ENCODE assay signal across 8 cellular contexts in the genomic region with DNA sequence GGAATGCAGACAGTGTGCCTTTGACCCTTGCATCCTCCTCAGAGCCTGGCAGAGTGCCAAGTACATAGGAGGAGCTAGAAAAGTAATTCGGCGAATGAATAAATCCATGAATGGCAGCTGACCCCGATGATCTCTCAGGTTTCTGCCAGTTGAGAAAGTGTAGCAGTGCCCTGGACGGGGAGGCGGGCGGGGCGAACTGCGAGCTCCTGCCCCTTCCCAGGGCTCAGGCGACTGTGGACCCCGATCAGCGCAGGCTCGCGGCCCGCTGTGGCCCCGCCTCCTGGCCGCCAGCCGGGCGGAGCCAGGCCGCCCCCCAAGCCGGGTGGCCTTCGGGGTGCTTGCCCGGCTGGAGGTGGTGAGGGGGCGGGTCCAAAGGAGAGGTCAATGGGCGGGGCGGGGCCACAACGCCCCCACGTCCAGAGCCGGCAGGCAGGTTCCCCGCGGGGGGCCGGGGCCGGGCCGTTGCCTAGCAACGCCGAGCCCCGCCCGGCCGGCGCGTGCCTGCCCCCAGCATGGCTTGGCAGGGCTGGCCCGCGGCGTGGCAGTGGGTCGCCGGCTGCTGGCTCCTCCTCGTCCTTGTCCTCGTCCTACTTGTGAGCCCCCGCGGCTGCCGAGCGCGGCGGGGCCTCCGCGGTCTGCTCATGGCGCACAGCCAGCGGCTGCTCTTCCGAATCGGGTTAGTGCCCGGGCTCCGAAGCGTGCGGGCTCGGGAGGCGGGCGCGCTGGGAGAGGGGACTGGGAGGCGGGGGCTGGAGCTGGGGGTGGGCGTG. TPM values are rescaled to one million over a fixed set of nuclear protein-coding genes. Genes with fewer than 3 reads are reported as not detected.
DNase-seq lines count a peak whose midpoint lies in the region; ATAC-seq, FAIRE-seq and TF ChIP-seq lines count a peak whose summit lies in the region.

No MANE protein-coding gene starts in this region.

- peak overlapping the region; percentile 63 for H2BK5ac ChIP-seq in IMR-90 (ENCODE audit: low read depth, low read length, poor library complexity, severe bottlenecking)

- intact Hi-C loops in IMR-90 (cut with micrococcal nuclease) = loop anchor here (2.0 kb wide), 1 partner anchor 20 kb away; no protein-coding TSS in a partner anchor

- CTCF ChIA-PET in IMR-90 (lab: Yijun Ruan, JAX) = interaction anchor here (1.1 kb wide), 1 partner anchor 11 kb away, joined by 3 read pairs; no protein-coding TSS in a partner anchor

- ATAC-seq in GM21528 (IDR thresholded peaks at IDR 0.05; ENCODE audit: low FRiP score, unreplicated experiment) (peak; percentile 68), IMR-90 (ENCODE audit: low read depth) (peak; percentile 87)

- in situ Hi-C loops in IMR-90 (cut with MboI; ENCODE audit: low sequenced_read_pairs) = no loop called here

- 0 out of 2 replicates have a peak overlapping the region, but pooled peaks have one; percentile 25 for H2BK120ac ChIP-seq in IMR-90 (ENCODE audit: low read depth, low read length)

- no peak for TF ChIP-seq POLR2A in IMR-90 (IDR thresholded peaks at IDR 0.05; ENCODE audit: low read depth, low read length)
- no peak for TF ChIP-seq POLR2A in suprapubic skin (IDR thresholded peaks at IDR 0.05)

- H3K18ac ChIP-seq in IMR-90 (ENCODE audit: low read depth, low read length) = no peak overlapping the region

- peak; percentile 59 for DNase-seq in DMS114 treated with DMSO at 0.1 percent for 48 hours (lab: John Stamatoyannopoulos, UW; ENCODE audit: unreplicated experiment)
- DNase-seq in IMR-90 = peak; percentile 54
- peak; percentile 93 for DNase-seq in RCC 7860 (ENCODE audit: low spot score)
- DNase-seq in activated gamma-delta T cell (lab: John Stamatoyannopoulos, UW) = peak; percentile 42
- DNase-seq in foreskin melanocyte = peak; percentile 89
- DNase-seq in suprapubic skin (ENCODE audit: low spot score in 2 of 2) = peak in 1 of 2 donors; percentile 80

- peak overlapping the region; percentile 6; the same call in 1 of the 2 replicates for H3K14ac ChIP-seq in IMR-90 (replicated peaks; ENCODE audit: low read depth, low read length)

- no peak overlapping the region; the same call in 1 of the 2 replicates for H2AK5ac ChIP-seq in IMR-90 (ENCODE audit: low read depth, low read length)

- POLR2A ChIA-PET in IMR-90 (lab: Charles Lee; ENCODE audit: unreplicated experiment) = interaction anchor here (0.6 kb wide), 1 partner anchor 78 kb away, joined by 3 read pairs; no protein-coding TSS in a partner anchor

- H3K4me1 ChIP-seq in IMR-90 (ENCODE audit: control insufficient read depth, insufficient read depth, low read length) = peaks cover 10% of the 10 kb centered on the region
- peaks cover 19% of the 10 kb centered on the region for H3K4me1 ChIP-seq in neuron (ENCODE audit: insufficient read depth, low read length)
- H3K4me1 ChIP-seq in suprapubic skin = peaks cover 42% of the 10 kb centered on the region

- peak overlapping the region; percentile 77 for H3K4me3 ChIP-seq in IMR-90 (ENCODE audit: insufficient read depth, low read depth, low read length)
- H3K4me3 ChIP-seq in neuron (ENCODE audit: low read length) = peak overlapping the region; percentile 54
- H3K4me3 ChIP-seq in suprapubic skin = peak overlapping the region; percentile 72

- no peak overlapping the region for H4K5ac ChIP-seq in IMR-90 (ENCODE audit: low read depth, low read length)

- no peaks in the 10 kb centered on the region for H3K9me3 ChIP-seq in IMR-90 (ENCODE audit: control insufficient read depth, insufficient read depth, low read length)
- no peaks in the 10 kb centered on the region for H3K9me3 ChIP-seq in neuron (ENCODE audit: low read length)
- no peaks in the 10 kb centered on the region for H3K9me3 ChIP-seq in suprapubic skin

- no peak for TF ChIP-seq RAD21 in IMR-90 (IDR thresholded peaks at IDR 0.05; ENCODE audit: low read length)

- peaks cover 4% of the 10 kb centered on the region for H3K9me1 ChIP-seq in IMR-90 (ENCODE audit: insufficient read depth, low read length)

- H2BK15ac ChIP-seq in IMR-90 (ENCODE audit: low read depth, low read length) = no peak overlapping the region

- no peaks in the 10 kb centered on the region for H3K79me1 ChIP-seq in IMR-90 (ENCODE audit: low read depth in 1 of 2, low read length in 2 of 2)

- 2% methylated on average over 22 of the region's 69 CpGs; no CpG with 5 or more reads in 1 of the 2 experiments for WGBS in IMR-90 (ENCODE audit: extremely low coverage in 2 of 2, insufficient read length in 1 of 2), 2 experiments
- under 1% methylated on average over 30 of the region's 69 CpGs for WGBS in suprapubic skin

- no peak overlapping the region for H4K91ac ChIP-seq in IMR-90 (ENCODE audit: insufficient read depth, low read depth, low read length)

- no peak overlapping the region for H3K56ac ChIP-seq in IMR-90 (ENCODE audit: extremely low read depth, insufficient read depth, low read length)

- H3K27ac ChIP-seq in IMR-90 (ENCODE audit: insufficient read depth, low read length) = peak overlapping the region; percentile 59
- peak overlapping the region; percentile 62 for H3K27ac ChIP-seq in suprapubic skin

- H3K36me3 ChIP-seq in IMR-90 (ENCODE audit: control insufficient read depth, insufficient read depth, low read length) (no peaks in the 10 kb centered on the region), neuron (ENCODE audit: insufficient read depth, low read length) (no peaks in the 10 kb centered on the region), suprapubic skin (no peaks in the 10 kb centered on the region)

- peak overlapping the region; percentile 39 for H3K9ac ChIP-seq in IMR-90 (ENCODE audit: low read depth, low read length)

- H2AK9ac ChIP-seq in IMR-90 (replicated peaks; ENCODE audit: low read depth, low read length, poor library complexity) = peak overlapping the region; percentile 80

- dilution Hi-C loops in IMR-90 (cut with HindIII; ENCODE audit: low sequenced_read_pairs, unreplicated experiment) = no loop called here

- peak overlapping the region; percentile 60 to 66; a peak in 2 of 4 replicates for H4K8ac ChIP-seq in IMR-90 (ENCODE audit: low read depth in 2 of 2, low read length in 2 of 2)

- no peaks in the 10 kb centered on the region for H4K20me1 ChIP-seq in IMR-90 (ENCODE audit: insufficient read depth, low read length)

- no peak for TF ChIP-seq CTCF in IMR-90 (conservative IDR thresholded peaks at IDR 0.05; ENCODE audit: low read depth, low read length)
- no peak for TF ChIP-seq CTCF in suprapubic skin (IDR thresholded peaks at IDR 0.05)

- peak overlapping the region; percentile 55 for H3K4me2 ChIP-seq in IMR-90 (ENCODE audit: low read depth, low read length)

- H2AFZ ChIP-seq in IMR-90 (replicated peaks; ENCODE audit: low read length, poor library complexity) = peak overlapping the region; percentile 89
- H2AFZ ChIP-seq in neuron (ENCODE audit: low read depth, low read length) = peak overlapping the region; percentile 82

- H3K4ac ChIP-seq in IMR-90 (ENCODE audit: low read depth, low read length) = peak overlapping the region; percentile 45

- H3K27me3 ChIP-seq in IMR-90 (ENCODE audit: control insufficient read depth, insufficient read depth, low read length) (no peaks in the 10 kb centered on the region), neuron (ENCODE audit: insufficient read depth, low read length) (peaks cover 27% of the 10 kb centered on the region), suprapubic skin (no peaks in the 10 kb centered on the region)

- TF ChIP-seq EP300 in suprapubic skin (IDR thresholded peaks at IDR 0.05) = no peak

- FAIRE-seq in RCC 7860 (lab: Jason Lieb, UNC) = peak; percentile 82

- H3K23ac ChIP-seq in IMR-90 (ENCODE audit: low read depth, low read length) = no peak overlapping the region

- no peak overlapping the region for H2BK20ac ChIP-seq in IMR-90 (ENCODE audit: low read depth, low read length)

- no TSS peak for BruUV-seq in IMR-90 (replicated peaks; lab: Mats Ljungman, UMichigan)

TF ChIP-seq in IMR-90, 13 proteins besides CTCF, POLR2A, EP300 and RAD21 (continues in another document):
- TF ChIP-seq FOS (IDR thresholded peaks at IDR 0.05; ENCODE audit: low read depth, low read length) (no peak), RFX5 (IDR thresholded peaks at IDR 0.05; ENCODE audit: low read depth, low read length) (no peak), MXI1 (IDR thresholded peaks at IDR 0.05; ENCODE audit: borderline replicate concordance, low read depth, low read length) (peak; percentile 89), CEBPB (IDR thresholded peaks at IDR 0.05; ENCODE audit: low read depth, low read length) (no peak), MAZ (IDR thresholded peaks at IDR 0.05; ENCODE audit: borderline replicate concordance, low read depth, low read length) (peak; percentile 28; the same call in 1 of the 2 replicates), NFE2L2 (IDR thresholded peaks at IDR 0.05; ENCODE audit: low read depth, low read length) (no peak), CHD1 (IDR thresholded peaks at IDR 0.05; ENCODE audit: low read depth, low read length) (no peak), BHLHE40 (IDR thresholded peaks at IDR 0.05; ENCODE audit: low read depth, low read length) (peak; percentile 65), SMC3 (IDR thresholded peaks at IDR 0.05; ENCODE audit: low read depth, low read length) (no peak)

RNA-seq across cellular contexts. Expression of a gene that starts 30.6 kb away (rescaled TPM):
- total RNA-seq in IMR-90 (2012; rRNA removed) = 78.6 and 102 TPM in 2 replicates
- polyA plus RNA-seq in IMR-90 (2012; rRNA removed) = 81.2 and 84.6 TPM in 2 replicates
- 29.3 and 57.5 TPM in 2 replicates for polyA plus RNA-seq in IMR-90 (2012; cell fraction: cytosol; rRNA removed)
- polyA plus RNA-seq in IMR-90 (2012; cell fraction: nucleus; rRNA removed; ENCODE audit: low replicate concordance) = 45.5 and 46.8 TPM in 2 replicates
- total RNA-seq in suprapubic skin = 100 to 1,000 TPM; 234 to 370 (median 319) TPM

RNA-seq across cellular contexts. Expression of a gene that starts 33.7 kb away (rescaled TPM):
- total RNA-seq in IMR-90 (2012; rRNA removed) (not detected in 2 replicates), suprapubic skin (not detected)
- not detected in 2 replicates for polyA plus RNA-seq in IMR-90 (2012; rRNA removed)
- polyA plus RNA-seq in IMR-90 (2012; cell fraction: cytosol; rRNA removed) = not detected in 2 replicates
- not detected in 2 replicates for polyA plus RNA-seq in IMR-90 (2012; cell fraction: nucleus; rRNA removed; ENCODE audit: low replicate concordance)

RNA-seq across cellular contexts. Expression of a gene that starts 52.6 kb away (rescaled TPM):
- total RNA-seq in IMR-90 (2012; rRNA removed) (19.2 and 22.2 TPM in 2 replicates), suprapubic skin (10 to 100 TPM; 33.4 to 66.4 (median 49.4) TPM)
- polyA plus RNA-seq in IMR-90 (2012; rRNA removed) = 68.5 and 70.1 TPM in 2 replicates
- polyA plus RNA-seq in IMR-90 (2012; cell fraction: cytosol; rRNA removed) = 86.1 and 87.9 TPM in 2 replicates
- 29.9 and 38.4 TPM in 2 replicates for polyA plus RNA-seq in IMR-90 (2012; cell fraction: nucleus; rRNA removed; ENCODE audit: low replicate concordance)

RNA-seq across cellular contexts. Expression of a gene that starts 53.0 kb away (rescaled TPM):
- total RNA-seq in IMR-90 (2012; rRNA removed) (112 and 118 TPM in 2 replicates), suprapubic skin (100 to 1,000 TPM; 103 to 154 (median 144) TPM)
- polyA plus RNA-seq in IMR-90 (2012; rRNA removed) = 104 and 108 TPM in 2 replicates
- 132 and 175 TPM in 2 replicates for polyA plus RNA-seq in IMR-90 (2012; cell fraction: cytosol; rRNA removed)
- polyA plus RNA-seq in IMR-90 (2012; cell fraction: nucleus; rRNA removed; ENCODE audit: low replicate concordance) = 140 and 213 TPM in 2 replicates

RNA-seq across cellular contexts. Expression of a gene that starts 59.1 kb away (rescaled TPM):
- total RNA-seq in IMR-90 (2012; rRNA removed) = under 0.01 TPM in 2 replicates
- polyA plus RNA-seq in IMR-90 (2012; rRNA removed) = 0.03 and 0.07 TPM in 2 replicates
- 0.02 and 0.03 TPM in 2 replicates for polyA plus RNA-seq in IMR-90 (2012; cell fraction: cytosol; rRNA removed)
- 0.06 and 0.07 TPM in 2 replicates for polyA plus RNA-seq in IMR-90 (2012; cell fraction: nucleus; rRNA removed; ENCODE audit: low replicate concordance)
- 10 to 100 TPM in 2 of 4 donors, 1 to 10 TPM in 1, under 1 TPM in 1; 0.78 to 16.1 (median 7.6) TPM for total RNA-seq in suprapubic skin
